In genomic region chr15:79922512-79923067, GRCh38 we compare ENCODE assay signal across 8 cellular contexts. TPM values are rescaled to one million over a fixed set of nuclear protein-coding genes. Genes with fewer than 3 reads are reported as not detected.
A peak's percentile ranks its signal among the peaks of the same experiment; 100 is the strongest.
DNase-seq lines count a peak whose midpoint lies in the region; ATAC-seq and TF ChIP-seq lines count a peak whose summit lies in the region.

No MANE protein-coding gene starts in this region.

- H3K27me3 ChIP-seq in SJSA1 (replicated peaks) (no peaks in the 10 kb centered on the region), gastrocnemius medialis (peaks cover 0 to 7% (median 5%) of the 10 kb centered on the region in 3 donors)

- no peak for TF ChIP-seq POLR2A in gastrocnemius medialis (IDR thresholded peaks at IDR 0.05)

- peaks cover 7% of the 10 kb centered on the region for H3K4me1 ChIP-seq in SJSA1 (replicated peaks)
- H3K4me1 ChIP-seq in gastrocnemius medialis: peaks cover 5 to 10% of the 10 kb centered on the region in 2 donors

- H3K9me3 ChIP-seq in SJSA1 (replicated peaks) (peaks cover 28% of the 10 kb centered on the region), gastrocnemius medialis (peaks cover 0 to 19% (median 0%) of the 10 kb centered on the region in 3 donors)

- H3K4me3 ChIP-seq in SJSA1: peak overlapping the region; percentile 83
- peak overlapping the region; percentile 84 for H3K4me3 ChIP-seq in fibroblast of mammary gland (ENCODE audit: control insufficient read depth, low read depth, low read length)
- peak overlapping the region; percentile 84 to 91 (median 86) for H3K4me3 ChIP-seq in gastrocnemius medialis

- in situ Hi-C loops in gastrocnemius medialis (cut with MboI; ENCODE audit: low sequenced_read_pairs in 4 of 4): loop anchor here in 2 of 4 donors (25.0 kb wide), 1 partner anchor 240 kb away; the partner anchor contains the start of gene FAH (in 2 of the 2)

- intact Hi-C loops in gastrocnemius medialis (cut with DNase I; ENCODE audit: low total_unique reads): loop anchor here (2.0 to 10.0 kb wide), 2 partner anchors 26 to 132 kb away; partner anchors contain the start of genes MTHFS and ZFAND6

- DNase-seq in SJSA1 (ENCODE audit: low read depth in 1 of 2, low spot score in 2 of 2) (no peak), fibroblast of mammary gland (ENCODE audit: low read depth) (no peak), gastrocnemius medialis (no peak), SKM-1 treated with dmso at 0.1 percent for 144 hours (lab: John Stamatoyannopoulos, UW; ENCODE audit: unreplicated experiment) (no peak), NCI-H2081 treated with DMSO at 0.1 percent for 48 hours (lab: John Stamatoyannopoulos, UW) (no peak)

- no peak for TF ChIP-seq CTCF in fibroblast of mammary gland (conservative IDR thresholded peaks at IDR 0.05; ENCODE audit: control insufficient read depth, insufficient read depth, low read depth, low read length)
- no peak for TF ChIP-seq CTCF in gastrocnemius medialis (IDR thresholded peaks at IDR 0.05 in 4 of 5, conservative IDR thresholded peaks at IDR 0.05 in 1 of 5)

- H3K36me3 ChIP-seq in SJSA1 (peaks cover 48% of the 10 kb centered on the region), gastrocnemius medialis (peaks cover 0 to 4% of the 10 kb centered on the region in 2 donors)

- ATAC-seq in GM19351 (IDR thresholded peaks at IDR 0.05; ENCODE audit: unreplicated experiment) (peak; percentile 1), gastrocnemius medialis (no peak), GM18867 (IDR thresholded peaks at IDR 0.05; ENCODE audit: unreplicated experiment) (no peak), GM21526 (IDR thresholded peaks at IDR 0.05; ENCODE audit: low FRiP score, unreplicated experiment) (no peak)

- H3K27ac ChIP-seq in SJSA1 (peak overlapping the region; percentile 58; the same call in 1 of the 2 replicates), gastrocnemius medialis (peak overlapping the region; percentile 83 to 86 (median 86))

RNA-seq across cellular contexts. Expression of gene MTHFS, which starts 25.8 kb away (rescaled TPM):
- 13.7 and 34.7 TPM in 2 replicates for total RNA-seq in SJSA1 (2014; rRNA removed; shearing (Covaris generic))
- total RNA-seq in gastrocnemius medialis: 10 to 100 TPM in 3 of 4 donors, 1 to 10 TPM in 1; 7.0 to 16.7 (median 14.6) TPM

RNA-seq across cellular contexts. Expression of gene BCL2A1, which starts 48.4 kb away (rescaled TPM):
- 0.34 TPM in 1 of 2 replicates, not detected in the other for total RNA-seq in SJSA1 (2014; rRNA removed; shearing (Covaris generic))
- total RNA-seq in gastrocnemius medialis: 1 to 10 TPM in 1 of 4 donors, not detected in 3; 3.8 TPM
